8 cellular contexts compared by ENCODE assay signal in the genomic region with DNA sequence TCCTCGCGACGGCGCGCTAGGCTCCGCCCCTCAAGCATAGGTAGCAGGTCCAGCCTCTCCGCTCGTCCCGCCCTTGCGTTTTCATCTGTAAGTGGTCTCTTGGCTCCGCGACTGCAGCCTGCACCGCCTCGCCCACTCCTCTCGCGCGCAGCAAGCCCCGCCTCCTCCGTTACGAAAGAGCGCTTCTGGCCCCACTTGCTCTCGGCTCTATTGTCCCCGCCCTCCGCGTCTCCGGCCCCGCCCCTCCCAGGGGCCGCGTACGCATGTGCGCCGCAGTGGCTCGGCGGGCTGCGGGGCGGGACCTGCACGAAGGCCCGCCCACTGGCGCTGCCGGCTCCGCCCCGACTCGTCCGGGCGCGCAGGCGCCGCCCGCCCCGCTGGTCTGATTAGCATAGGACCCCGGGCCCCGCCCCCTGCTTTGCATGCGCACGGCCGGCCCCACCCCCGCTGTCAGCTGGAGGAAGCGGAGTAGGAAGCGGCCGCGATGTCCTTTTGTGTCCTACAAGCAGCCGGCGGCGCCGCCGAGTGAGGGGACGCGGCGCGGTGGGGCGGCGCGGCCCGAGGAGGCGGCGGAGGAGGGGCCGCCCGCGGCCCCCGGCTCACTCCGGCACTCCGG. TPM values are rescaled to one million over a fixed set of nuclear protein-coding genes. Genes with fewer than 3 reads are reported as not detected.
DNase-seq lines count a peak whose midpoint lies in the region; ATAC-seq and TF ChIP-seq lines count a peak whose summit lies in the region.

A gene (plus strand): TSS at position 450 of the 616 bp plus-strand sequence. CDS start 1,656 bp downstream, outside the sequence.

- peaks cover 21% of the 10 kb centered on the region for H3K4me1 ChIP-seq in colonic mucosa

- H3K4me1 Mint-ChIP-seq in activated CD4-positive, alpha-beta T cell treated with anti-CD3 and anti-CD28 coated beads, Interleukin-2, amount 10 ng/mL, durations not matched to agents 24 days and 14 days, result peaks cover 26% of the 10 kb centered on the region

- H3K9me3 ChIP-seq in colonic mucosa, result no peaks in the 10 kb centered on the region

- H3K36me3 ChIP-seq in colonic mucosa, result no peaks in the 10 kb centered on the region

- no peaks in the 10 kb centered on the region for H3K9me3 Mint-ChIP-seq in activated CD4-positive, alpha-beta T cell treated with anti-CD3 and anti-CD28 coated beads, Interleukin-2, amount 10 ng/mL, durations not matched to agents 24 days and 14 days

- peak within 1 kb of the TSS; percentile 99 for H3K27ac Mint-ChIP-seq in activated CD4-positive, alpha-beta T cell treated with anti-CD3 and anti-CD28 coated beads, Interleukin-2, amount 10 ng/mL, durations not matched to agents 24 days and 14 days

- peaks cover 1% of the 10 kb centered on the region for H3K27me3 ChIP-seq in colonic mucosa

- TF ChIP-seq CTCF in colonic mucosa (IDR thresholded peaks at IDR 0.05), result no peak

- H3K27me3 Mint-ChIP-seq in activated CD4-positive, alpha-beta T cell treated with anti-CD3 and anti-CD28 coated beads, Interleukin-2, amount 10 ng/mL, durations not matched to agents 24 days and 14 days, result peaks cover 12% of the 10 kb centered on the region

- intact Hi-C loops in activated CD4-positive, alpha-beta T cell treated with anti-CD3 and anti-CD28 coated beads, Interleukin-2, amount 10 ng/mL, durations not matched to agents 24 days and 14 days (cut with micrococcal nuclease), result loop anchor here (1.0 to 10.0 kb wide), 9 partner anchors 12 to 472 kb away; a partner anchor contains a TSS
- intact Hi-C loops in colonic mucosa (cut with DNase I) (no loop called here), left colon (cut with DNase I, micrococcal nuclease) (loop anchor here in 1 of 2 donors (10.0 kb wide), 1 partner anchor 100 kb away; a partner anchor contains a TSS)

- peak within 1 kb of the TSS; percentile 94 for H3K4me3 Mint-ChIP-seq in activated CD4-positive, alpha-beta T cell treated with anti-CD3 and anti-CD28 coated beads, Interleukin-2, amount 10 ng/mL, durations not matched to agents 24 days and 14 days

- peak within 1 kb of the TSS; percentile 61 for H3K4me3 ChIP-seq in colonic mucosa

- ATAC-seq in GM19372 (IDR thresholded peaks at IDR 0.05; ENCODE audit: low read depth, unreplicated experiment) (peak; percentile 71), HG03521 (IDR thresholded peaks at IDR 0.05; ENCODE audit: unreplicated experiment) (peak; percentile 74), left colon (peak; percentile 71)

- peak; percentile 89 to 100 (median 98) for DNase-seq in C1 segment of cervical spinal cord (lab: John Stamatoyannopoulos, UW)
- DNase-seq in NCI-H69 (lab: John Stamatoyannopoulos, UW), result peak; percentile 100
- peak; percentile 100 for DNase-seq in activated CD4-positive, alpha-beta T cell treated with anti-CD3 and anti-CD28 coated beads, Interleukin-2, amount 10 ng/mL, durations not matched to agents 24 days and 14 days
- DNase-seq in colonic mucosa, result peak; percentile 100
- peak; percentile 99 to 100 for DNase-seq in left colon
- DNase-seq in stimulated activated CD4-positive, alpha-beta T cell treated with anti-CD3 and anti-CD28 coated beads, Interleukin-1b, Interleukin-23, amount 100 ng/mL, for 4 hours (ENCODE audit: low read depth in 2 of 2), result peak; percentile 99 to 100

- peaks cover 17% of the 10 kb centered on the region for H3K36me3 Mint-ChIP-seq in activated CD4-positive, alpha-beta T cell treated with anti-CD3 and anti-CD28 coated beads, Interleukin-2, amount 10 ng/mL, durations not matched to agents 24 days and 14 days (ENCODE audit: low read depth)

- peak within 1 kb of the TSS; percentile 65 to 98 for H3K9ac ChIP-seq in colonic mucosa (ENCODE audit: low read depth in 2 of 2, low read length in 2 of 2)

- H3K27ac ChIP-seq in colonic mucosa, result peak within 1 kb of the TSS; percentile 99

RNA-seq across cellular contexts. Expression of the gene that starts here (rescaled TPM):
- 59.6 and 60.6 TPM in 2 replicates for total RNA-seq in activated CD4-positive, alpha-beta T cell treated with anti-CD3 and anti-CD28 coated beads, Interleukin-2, amount 10 ng/mL, durations not matched to agents 24 days and 14 days
- 100 to 1,000 TPM; 150 to 187 TPM for total RNA-seq in colonic mucosa
- 100 to 1,000 TPM; 185 to 212 TPM for total RNA-seq in left colon

Comparison
In these comparisons a context has a peak if more than half of its experiments do, and no peak if none do; other contexts are left out.
1. Peak in every context shown above with its lines: DNase-seq, ATAC-seq, H3K4me3 ChIP-seq and H3K27ac ChIP-seq.